ENCODE assay signal across 8 cellular contexts in the genomic region with DNA sequence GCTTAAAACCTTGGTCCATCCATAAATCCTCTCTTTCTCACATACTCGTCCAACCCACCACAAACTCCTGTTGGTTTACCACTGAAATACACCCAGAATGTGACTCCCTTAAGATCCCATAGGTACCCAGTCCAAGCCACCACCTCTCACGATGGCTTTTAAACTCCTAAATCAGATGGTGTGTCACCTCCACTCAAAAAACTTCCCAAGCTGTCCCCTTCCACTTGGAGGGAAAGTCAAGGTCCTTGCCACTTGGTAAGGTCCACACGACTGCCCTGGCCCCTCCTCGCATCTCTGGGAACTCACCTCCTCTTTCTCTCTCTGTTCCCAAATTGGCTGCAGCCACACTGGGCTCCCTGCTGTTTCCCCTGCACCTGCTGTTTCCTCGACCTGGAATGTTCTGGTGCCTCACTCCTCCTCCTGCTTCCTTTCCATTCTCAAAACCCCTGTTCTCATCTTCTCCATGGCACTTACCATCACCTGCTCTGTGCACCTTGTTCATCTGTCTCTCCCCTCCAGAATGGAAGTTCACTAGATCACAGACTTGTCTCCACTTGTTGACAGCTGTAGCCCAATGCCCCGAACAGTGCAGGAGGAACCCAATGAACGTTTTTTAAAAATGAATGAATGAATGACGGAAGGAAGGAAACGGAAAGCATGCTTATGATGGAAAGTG. TPM values are rescaled to one million over a fixed set of nuclear protein-coding genes. Genes with fewer than 3 reads are reported as not detected.
A peak's percentile ranks its signal among the peaks of the same experiment; 100 is the strongest.
DNase-seq lines count a peak whose midpoint lies in the region; ATAC-seq and TF ChIP-seq lines count a peak whose summit lies in the region.

No MANE protein-coding gene starts in this region.

- POLR2A ChIA-PET in OCI-LY7 (lab: Charles Lee) = interaction anchor here (0.5 to 2.7 kb wide), 4 partner anchors 14 to 46 kb away, joined by 3 to 16 read pairs (median 6); no protein-coding TSS in a partner anchor

- H3K27me3 ChIP-seq in heart left ventricle = no peaks in the 10 kb centered on the region
- H3K27me3 ChIP-seq in dorsolateral prefrontal cortex = no peaks in the 10 kb centered on the region
- H3K27me3 ChIP-seq in neuron (ENCODE audit: insufficient read depth, low read length) = no peaks in the 10 kb centered on the region

- H3K36me3 ChIP-seq in heart left ventricle (no peaks in the 10 kb centered on the region), OCI-LY7 (ENCODE audit: insufficient read depth, low read length) (peaks cover 11% of the 10 kb centered on the region), neuron (ENCODE audit: insufficient read depth, low read length) (no peaks in the 10 kb centered on the region)

- no peak for TF ChIP-seq POLR2A in heart left ventricle (IDR thresholded peaks at IDR 0.05)

- H3K9me2 ChIP-seq in OCI-LY7 (ENCODE audit: insufficient read depth, low read length) = no peaks in the 10 kb centered on the region

- no TSS peak for BruUV-seq in OCI-LY7 (replicated peaks; lab: Mats Ljungman, UMichigan)

- no peak overlapping the region for H3K27ac ChIP-seq in heart left ventricle
- peak overlapping the region; percentile 56 for H3K27ac ChIP-seq in OCI-LY7 (ENCODE audit: low read depth, low read length, poor library complexity, severe bottlenecking)
- no peak overlapping the region for H3K27ac ChIP-seq in dorsolateral prefrontal cortex

- H3K4me1 ChIP-seq in heart left ventricle = peaks cover 0 to 19% (median 13%) of the 10 kb centered on the region in 12 donors
- H3K4me1 ChIP-seq in OCI-LY7 (ENCODE audit: insufficient read depth, low read length, poor library complexity, severe bottlenecking) = peaks cover 28% of the 10 kb centered on the region
- peaks cover 9% of the 10 kb centered on the region for H3K4me1 ChIP-seq in neuron (ENCODE audit: insufficient read depth, low read length)

- H3K79me2 ChIP-seq in OCI-LY7 (ENCODE audit: insufficient read depth, low read depth, low read length) = peaks cover 22% of the 10 kb centered on the region; the same call in 1 of the 2 replicates

- no peaks in the 10 kb centered on the region for H4K20me1 ChIP-seq in OCI-LY7 (ENCODE audit: insufficient read depth, low read length)

- H3K4me3 ChIP-seq in heart left ventricle (peak overlapping the region in 11 of 12 donors; percentile 60 to 93 (median 82)), OCI-LY7 (ENCODE audit: low read depth, low read length, poor library complexity, severe bottlenecking) (peak overlapping the region; percentile 71), dorsolateral prefrontal cortex (peak overlapping the region; percentile 50 to 99 (median 85)), neuron (ENCODE audit: low read length) (peak overlapping the region; percentile 73)

- H3K4me2 ChIP-seq in OCI-LY7 (ENCODE audit: low read length) = peak overlapping the region; percentile 98

- ATAC-seq in heart left ventricle (no peak), left cardiac atrium (no peak), left lobe of liver (no peak), GM18867 (IDR thresholded peaks at IDR 0.05; ENCODE audit: unreplicated experiment) (no peak)

- intact Hi-C loops in heart left ventricle (cut with DNase I) = loop anchor here in 3 of 10 donors (5.0 to 10.0 kb wide), 2 partner anchors 50 to 142 kb away; a partner anchor contains a TSS
- intact Hi-C loops in left cardiac atrium (cut with DNase I) = loop anchor here in 1 of 2 donors (10.0 kb wide), 1 partner anchor 142 kb away; no protein-coding TSS in a partner anchor
- intact Hi-C loops in OCI-LY7 (cut with micrococcal nuclease; ENCODE audit: unreplicated experiment) = no loop called here
- intact Hi-C loops in dorsolateral prefrontal cortex (cut with DNase I) = loop anchor here in 1 of 2 donors (5.0 kb wide), 1 partner anchor 50 kb away; a partner anchor contains a TSS

- peak in 1 of 5 donors; percentile 6 for DNase-seq in heart left ventricle
- no peak for DNase-seq in left cardiac atrium
- peak; percentile 32 for DNase-seq in OCI-LY7 (ENCODE audit: low spot score)
- peak in 4 of 10 donors; percentile 4 to 35 (median 20) for DNase-seq in dorsolateral prefrontal cortex
- no peak for DNase-seq in left lobe of liver (ENCODE audit: low spot score)
- no peak for DNase-seq in NCI-H2227 treated with DMSO at 0.1 percent for 48 hours (lab: John Stamatoyannopoulos, UW)

- WGBS in heart left ventricle, 4 donors = 24 to 28% (median 24%) methylated on average over 9 of the region's 9 CpGs

- TF ChIP-seq CTCF in heart left ventricle (IDR thresholded peaks at IDR 0.05) (no peak), OCI-LY7 (conservative IDR thresholded peaks at IDR 0.05; ENCODE audit: low read length) (no peak), dorsolateral prefrontal cortex (IDR thresholded peaks at IDR 0.05 in 54 of 56, conservative IDR thresholded peaks at IDR 0.05 in 2 of 56; ENCODE audit: low read depth in 1 of 56, partially characterized antibody in 56 of 56) (no peak)

- CTCF ChIA-PET in OCI-LY7 (lab: Charles Lee; ENCODE audit: unreplicated experiment) = no interaction called here

- H3K9me3 ChIP-seq in heart left ventricle = peaks cover 0 to 9% (median 0%) of the 10 kb centered on the region in 12 donors
- H3K9me3 ChIP-seq in OCI-LY7 (ENCODE audit: low read length) = no peaks in the 10 kb centered on the region; the same call in 1 of the 2 replicates
- H3K9me3 ChIP-seq in neuron (ENCODE audit: low read length) = peaks cover 1% of the 10 kb centered on the region

- peak overlapping the region; percentile 68; the same call in 1 of the 2 replicates for H2AFZ ChIP-seq in OCI-LY7 (ENCODE audit: low read length)
- peak overlapping the region; percentile 97 for H2AFZ ChIP-seq in neuron (ENCODE audit: low read depth, low read length)

RNA-seq across cellular contexts. Expression of a gene that starts 23.0 kb away (rescaled TPM):
- 10 to 100 TPM in 3 of 9 donors, 1 to 10 TPM in 6; 5.6 to 13.7 (median 9.0) TPM for total RNA-seq in heart left ventricle
- polyA plus RNA-seq in heart left ventricle = 10 to 100 TPM; 16.7 to 25.6 TPM
- total RNA-seq in left cardiac atrium = 10 to 100 TPM in 1 of 2 donors, 1 to 10 TPM in 1; 9.8 to 16.7 TPM
- 20.2 and 22.9 TPM in 2 replicates for total RNA-seq in OCI-LY7 (2014; rRNA removed; shearing (Covaris generic))
- 20.4 and 24.8 TPM in 2 replicates for total RNA-seq in OCI-LY7 (2022)
- total RNA-seq in dorsolateral prefrontal cortex = 100 to 1,000 TPM in 3 of 120 experiments, 10 to 100 TPM in 117; 29.9 to 140 (median 46.0) TPM
- 39.8 TPM for total RNA-seq in left lobe of liver

RNA-seq across cellular contexts. Expression of a gene that starts 49.1 kb away (rescaled TPM):
- total RNA-seq in heart left ventricle (1 to 10 TPM; 1.4 to 8.8 (median 3.0) TPM), left cardiac atrium (1 to 10 TPM; 4.6 to 7.6 TPM), OCI-LY7 (2022) (44.7 and 75.9 TPM in 2 replicates), dorsolateral prefrontal cortex (10 to 100 TPM in 51 of 120 experiments, 1 to 10 TPM in 69; 2.4 to 37.0 (median 9.3) TPM), left lobe of liver (29.8 TPM)
- polyA plus RNA-seq in heart left ventricle = 1 to 10 TPM; 1.8 to 2.8 TPM
- 22.9 and 34.9 TPM in 2 replicates for total RNA-seq in OCI-LY7 (2014; rRNA removed; shearing (Covaris generic))
